18 cellular contexts compared by ENCODE assay signal in genomic region chr12:59404109-59404650, GRCh38.
DNase-seq lines count a peak whose midpoint lies in the region; ATAC-seq, FAIRE-seq and TF ChIP-seq lines count a peak whose summit lies in the region.
"Had no signal": no experiment of that assay in that cellular context is flagged by ENCODE, and none has a peak within 500 bp of the region (broad histone marks: within the 10 kb centered on the region; RNA-seq: fewer than 3 reads in every experiment).

No MANE protein-coding gene starts in this region.

- BruUV-seq in HepG2 (replicated peaks; lab: Mats Ljungman, UMichigan): no TSS peak

- CTCF ChIA-PET in HepG2 (lab: Yijun Ruan, JAX; ENCODE audit: low intra/inter-chr PET ratio, low total read pairs): interaction anchor here (1.7 kb wide), 1 partner anchor 431 kb away, joined by 7 read pairs; no protein-coding TSS in a partner anchor

- no peak for FAIRE-seq in HepG2 (lab: Jason Lieb, UNC)
- FAIRE-seq: GM12891, GM18507 had no signal

- POLR2A ChIA-PET in HepG2 (lab: Yijun Ruan, JAX): no interaction called here

- no peaks in the 10 kb centered on the region for H3K36me3 Mint-ChIP-seq in activated T-cell treated with anti-CD3 and anti-CD28 coated beads, Interleukin-2, amount 50 U/mL, for 72 hours (ENCODE audit: insufficient read depth in 2 of 2)

- intact Hi-C loops in right lobe of liver (cut with DNase I) (loop anchor here in 1 of 2 donors (10.0 kb wide), 1 partner anchor 401 kb away; no protein-coding TSS in a partner anchor), HepG2 (cut with micrococcal nuclease; ENCODE audit: unreplicated experiment) (loop anchor here (5.0 kb wide), 1 partner anchor 1088 kb away; no protein-coding TSS in a partner anchor), body of pancreas (cut with DNase I) (no loop called here)

- no peak overlapping the region for H3K9ac ChIP-seq in HepG2 (ENCODE audit: insufficient read depth, low read depth, low read length)

- H3K27ac Mint-ChIP-seq in activated T-cell treated with anti-CD3 and anti-CD28 coated beads, Interleukin-2, amount 50 U/mL, for 72 hours: no peak overlapping the region

- TF ChIP-seq POLR2A in right lobe of liver (IDR thresholded peaks at IDR 0.05) (no peak), HepG2 (IDR thresholded peaks at IDR 0.05; ENCODE audit: insufficient read depth in 1 of 2, low read depth in 2 of 2, low read length in 2 of 2) (no peak), body of pancreas (IDR thresholded peaks at IDR 0.05) (no peak)

- no peak overlapping the region for H3K4me3 Mint-ChIP-seq in activated T-cell treated with anti-CD3 and anti-CD28 coated beads, Interleukin-2, amount 50 U/mL, for 72 hours

- no peaks in the 10 kb centered on the region for H4K20me1 ChIP-seq in HepG2 (ENCODE audit: insufficient read depth, low read length)

- TF ChIP-seq RAD21 in HepG2 (CRISPR knock-in tag; IDR thresholded peaks at IDR 0.05): no peak

- TF ChIP-seq EP300 in HepG2 (IDR thresholded peaks at IDR 0.05; ENCODE audit: low read depth in 2 of 2, low read length in 2 of 2) (no peak), HepG2 (CRISPR knock-in tag; IDR thresholded peaks at IDR 0.05; ENCODE audit: borderline replicate concordance) (no peak)

- H3K36me3 ChIP-seq in right lobe of liver (no peaks in the 10 kb centered on the region), HepG2 (replicated peaks in 1 of 2; ENCODE audit: control insufficient read depth in 1 of 2, insufficient read depth in 2 of 2, low read length in 2 of 2) (no peaks in the 10 kb centered on the region), body of pancreas (replicated peaks in 1 of 2; ENCODE audit: insufficient read depth in 1 of 2, low read depth in 2 of 2) (no peaks in the 10 kb centered on the region)

- no peak overlapping the region for H3K4me3 ChIP-seq in right lobe of liver
- no peak overlapping the region for H3K4me3 ChIP-seq in HepG2 (replicated peaks in 1 of 3; ENCODE audit: insufficient read depth in 1 of 3, low read depth in 2 of 3, low read length in 3 of 3)
- H3K4me3 ChIP-seq in body of pancreas: no peak overlapping the region

- H2AFZ ChIP-seq in HepG2 (ENCODE audit: low read length): no peak overlapping the region

- peaks cover 23% of the 10 kb centered on the region for H3K4me1 Mint-ChIP-seq in activated T-cell treated with anti-CD3 and anti-CD28 coated beads, Interleukin-2, amount 50 U/mL, for 72 hours (ENCODE audit: low read depth)

- ATAC-seq in right lobe of liver: peak in 3 of 4 donors; percentile 23 to 47 (median 31)
- no peak for ATAC-seq in HepG2
- peak; percentile 83 for ATAC-seq in body of pancreas
- ATAC-seq in left lobe of liver: peak; percentile 19
- ATAC-seq in activated T-cell treated with anti-CD3 and anti-CD28 coated beads, Interleukin-2, amount 50 U/mL, for 72 hours (replicated peaks in 1 of 2): no peak
- ATAC-seq in HG02840 (IDR thresholded peaks at IDR 0.05; ENCODE audit: low FRiP score, unreplicated experiment): no peak

- no peak for TF ChIP-seq CTCF in right lobe of liver (IDR thresholded peaks at IDR 0.05)
- TF ChIP-seq CTCF in HepG2 (CRISPR knock-in tag; IDR thresholded peaks at IDR 0.05): no peak
- no peak for TF ChIP-seq CTCF in body of pancreas (IDR thresholded peaks at IDR 0.05)

- H3K79me2 ChIP-seq in HepG2 (ENCODE audit: insufficient read depth, low read length): no peaks in the 10 kb centered on the region

- H3K9me3 Mint-ChIP-seq in activated T-cell treated with anti-CD3 and anti-CD28 coated beads, Interleukin-2, amount 50 U/mL, for 72 hours: no peaks in the 10 kb centered on the region

- H3K4me1 ChIP-seq in right lobe of liver (peaks cover 0 to 8% (median 0%) of the 10 kb centered on the region in 4 donors), HepG2 (ENCODE audit: insufficient read depth, low read length) (no peaks in the 10 kb centered on the region), body of pancreas (peaks cover 8% of the 10 kb centered on the region)

- H3K4me2 ChIP-seq in HepG2 (ENCODE audit: low read depth, low read length): no peak overlapping the region

- H3K27me3 ChIP-seq in right lobe of liver (no peaks in the 10 kb centered on the region), HepG2 (ENCODE audit: control insufficient read depth in 1 of 2, insufficient read depth in 2 of 2, low read length in 2 of 2) (no peaks in the 10 kb centered on the region), body of pancreas (no peaks in the 10 kb centered on the region)

- no peak overlapping the region for H3K27ac ChIP-seq in right lobe of liver
- no peak overlapping the region for H3K27ac ChIP-seq in HepG2 (ENCODE audit: extremely low read length, insufficient read depth, low read length)
- no peak overlapping the region for H3K27ac ChIP-seq in body of pancreas

- DNase-seq in right lobe of liver (no peak), HepG2 (ENCODE audit: low spot score) (no peak), body of pancreas (no peak), left lobe of liver (ENCODE audit: low spot score) (no peak), dermis blood vessel endothelial cell (no peak), AG08396 (ENCODE audit: low spot score) (no peak)
- no peak for DNase-seq in activated T-cell treated with anti-CD3 and anti-CD28 coated beads, Interleukin-2, amount 50 U/mL, for 72 hours
- DNase-seq: C1 segment of cervical spinal cord; GF-D8; NCI-H1436; NCI-H2029; NCI-H2171 treated with DMSO at 0.1 percent for 48 hours; NCI-H446 treated with DMSO at 0.1 percent for 48 hours; NK-92 treated with Interleukin-12 subunit alpha and Interleukin-12 subunit beta, amount 100 ng/mL, for 24 hours; RPMI8226 had no signal

- in situ Hi-C loops in HepG2 (cut with HindIII; ENCODE audit: extremely low pct_ligation_motif_present, low pct_unique_long_range_greater_than_20kb): loop anchor here (25.0 kb wide), 1 partner anchor 408 kb away; no protein-coding TSS in a partner anchor

- H3K9me3 ChIP-seq in right lobe of liver (no peaks in the 10 kb centered on the region), HepG2 (ENCODE audit: low read length) (no peaks in the 10 kb centered on the region), body of pancreas (no peaks in the 10 kb centered on the region)

- peaks cover 6% of the 10 kb centered on the region for H3K27me3 Mint-ChIP-seq in activated T-cell treated with anti-CD3 and anti-CD28 coated beads, Interleukin-2, amount 50 U/mL, for 72 hours (ENCODE audit: low read depth)

TF ChIP-seq in HepG2, 621 proteins besides CTCF, POLR2A, EP300 and RAD21 (continues in another document):
- TF ChIP-seq GPBP1L1 (CRISPR knock-in tag; IDR thresholded peaks at IDR 0.05): no peak
- TF ChIP-seq KMT2A (CRISPR knock-in tag; IDR thresholded peaks at IDR 0.05): no peak
- TF ChIP-seq ZNF367 (CRISPR knock-in tag; IDR thresholded peaks at IDR 0.05; ENCODE audit: borderline replicate concordance): no peak
- TF ChIP-seq PPARG (CRISPR knock-in tag; conservative IDR thresholded peaks at IDR 0.05): no peak
- TF ChIP-seq ZNF782 (CRISPR knock-in tag; IDR thresholded peaks at IDR 0.05; ENCODE audit: borderline replicate concordance): no peak
- TF ChIP-seq KLF9 (CRISPR knock-in tag; IDR thresholded peaks at IDR 0.05; ENCODE audit: low read depth): no peak
- no peak for TF ChIP-seq MTF2 (CRISPR knock-in tag; IDR thresholded peaks at IDR 0.05; ENCODE audit: borderline replicate concordance)
- TF ChIP-seq SP5 (CRISPR knock-in tag; IDR thresholded peaks at IDR 0.05; ENCODE audit: borderline replicate concordance, low read depth): no peak
- no peak for TF ChIP-seq POLR2AphosphoS2 (IDR thresholded peaks at IDR 0.05; ENCODE audit: low read depth, low read length)
- TF ChIP-seq, protein P1, sequence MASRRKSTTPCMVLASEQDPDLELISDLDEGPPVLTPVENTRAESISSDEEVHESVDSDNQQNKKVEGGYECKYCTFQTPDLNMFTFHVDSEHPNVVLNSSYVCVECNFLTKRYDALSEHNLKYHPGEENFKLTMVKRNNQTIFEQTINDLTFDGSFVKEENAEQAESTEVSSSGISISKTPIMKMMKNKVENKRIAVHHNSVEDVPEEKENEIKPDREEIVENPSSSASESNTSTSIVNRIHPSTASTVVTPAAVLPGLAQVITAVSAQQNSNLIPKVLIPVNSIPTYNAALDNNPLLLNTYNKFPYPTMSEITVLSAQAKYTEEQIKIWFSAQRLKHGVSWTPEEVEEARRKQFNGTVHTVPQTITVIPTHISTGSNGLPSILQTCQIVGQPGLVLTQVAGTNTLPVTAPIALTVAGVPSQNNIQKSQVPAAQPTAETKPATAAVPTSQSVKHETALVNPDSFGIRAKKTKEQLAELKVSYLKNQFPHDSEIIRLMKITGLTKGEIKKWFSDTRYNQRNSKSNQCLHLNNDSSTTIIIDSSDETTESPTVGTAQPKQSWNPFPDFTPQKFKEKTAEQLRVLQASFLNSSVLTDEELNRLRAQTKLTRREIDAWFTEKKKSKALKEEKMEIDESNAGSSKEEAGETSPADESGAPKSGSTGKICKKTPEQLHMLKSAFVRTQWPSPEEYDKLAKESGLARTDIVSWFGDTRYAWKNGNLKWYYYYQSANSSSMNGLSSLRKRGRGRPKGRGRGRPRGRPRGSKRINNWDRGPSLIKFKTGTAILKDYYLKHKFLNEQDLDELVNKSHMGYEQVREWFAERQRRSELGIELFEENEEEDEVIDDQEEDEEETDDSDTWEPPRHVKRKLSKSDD (CRISPR knock-in tag; IDR thresholded peaks at IDR 0.05; ENCODE audit: low read depth): no peak
- TF ChIP-seq MTF1 (CRISPR knock-in tag; IDR thresholded peaks at IDR 0.05): no peak
- no peak for TF ChIP-seq MED1 (CRISPR knock-in tag; IDR thresholded peaks at IDR 0.05)
- TF ChIP-seq, protein P2, sequence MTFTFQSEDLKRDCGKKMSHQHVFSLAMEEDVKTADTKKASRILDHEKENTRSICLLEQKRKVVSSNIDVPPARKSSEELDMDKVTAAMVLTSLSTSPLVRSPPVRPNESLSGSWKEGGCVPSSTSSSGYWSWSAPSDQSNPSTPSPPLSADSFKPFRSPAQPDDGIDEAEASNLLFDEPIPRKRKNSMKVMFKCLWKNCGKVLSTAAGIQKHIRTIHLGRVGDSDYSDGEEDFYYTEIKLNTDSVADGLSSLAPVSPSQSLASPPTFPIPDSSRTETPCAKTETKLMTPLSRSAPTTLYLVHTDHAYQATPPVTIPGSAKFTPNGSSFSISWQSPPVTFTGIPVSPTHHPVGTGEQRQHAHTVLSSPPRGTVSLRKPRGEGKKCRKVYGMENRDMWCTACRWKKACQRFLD (CRISPR knock-in tag; IDR thresholded peaks at IDR 0.05; ENCODE audit: borderline replicate concordance): no peak
- no peak for TF ChIP-seq JARID2 (CRISPR knock-in tag; IDR thresholded peaks at IDR 0.05; ENCODE audit: insufficient replicate concordance)

Comparison
In these comparisons a context has a peak if more than half of its experiments do, and no peak if none do; other contexts are left out.
1. ATAC-seq: peak in right lobe of liver (3 of 4), body of pancreas (single experiment) and left lobe of liver (single experiment); none in HepG2 (single experiment), activated T-cell treated with anti-CD3 and anti-CD28 coated beads, Interleukin-2, amount 50 U/mL, for 72 hours (0 of 2) and HG02840 (single experiment).